ENCODE assay signal across 1 cellular context in the genomic region with DNA sequence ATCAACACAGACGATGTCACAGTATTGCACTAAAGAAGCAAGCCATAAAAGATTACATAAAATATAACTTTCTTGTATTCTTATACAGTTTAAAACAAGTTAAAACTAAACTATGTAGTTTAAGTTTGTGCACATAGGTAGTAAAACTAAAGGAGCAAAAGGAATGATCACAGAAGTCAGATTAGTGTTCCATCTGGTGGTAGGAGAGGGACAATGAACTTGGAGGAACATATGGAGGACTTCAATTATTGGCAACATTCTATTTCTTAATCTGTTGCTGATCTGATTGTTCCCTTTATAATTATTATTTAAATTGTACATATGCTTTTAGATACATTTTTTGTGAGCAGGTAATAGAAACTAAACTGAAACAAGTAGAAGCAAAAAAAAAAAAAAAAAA. TPM values are rescaled to one million over a fixed set of nuclear protein-coding genes. Genes with fewer than 3 reads are reported as not detected.
"Had no signal": no experiment of that assay in that cellular context is flagged by ENCODE, and none has a peak within 500 bp of the region (broad histone marks: within the 10 kb centered on the region; RNA-seq: fewer than 3 reads in every experiment).

No MANE protein-coding gene starts in this region.

RNA-seq across cellular contexts. Expression of a gene that starts 5.6 kb away (rescaled TPM):
- total RNA-seq: Right ventricle myocardium superior had no signal
